23 cellular contexts compared by ENCODE assay signal in the genomic region with DNA sequence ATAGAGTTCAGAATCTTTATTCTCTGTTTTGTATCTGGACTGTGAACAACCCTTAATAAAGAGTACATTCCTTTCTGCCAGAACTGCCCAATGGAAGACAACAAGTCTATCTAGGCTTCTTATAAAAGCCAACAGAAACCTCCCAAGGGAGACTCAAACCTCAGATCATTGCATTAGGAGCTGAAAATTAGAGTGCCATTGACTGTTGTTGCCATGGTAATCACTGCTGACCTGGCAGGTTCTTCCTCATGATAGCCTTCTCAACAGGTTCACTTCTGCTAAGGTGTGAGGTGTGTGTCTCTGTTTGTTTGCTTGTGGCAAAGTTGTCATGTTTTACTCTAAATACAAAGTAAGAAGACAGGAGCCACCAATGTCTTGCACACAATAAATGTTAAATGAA.
DNase-seq lines count a peak whose midpoint lies in the region; ATAC-seq and TF ChIP-seq lines count a peak whose summit lies in the region.
"Had no signal": no experiment of that assay in that cellular context is flagged by ENCODE, and none has a peak within 500 bp of the region (broad histone marks: within the 10 kb centered on the region; RNA-seq: fewer than 3 reads in every experiment).

No MANE protein-coding gene starts in this region.

- H3K36me3 ChIP-seq in GM23338 (ENCODE audit: insufficient read depth) = no peaks in the 10 kb centered on the region
- no peaks in the 10 kb centered on the region for H3K36me3 ChIP-seq in mesendoderm (ENCODE audit: control insufficient read depth, insufficient read depth, low read length)
- H3K36me3 ChIP-seq: neutrophil, stomach, tibial nerve had no signal

- H2AK5ac ChIP-seq in mesendoderm (ENCODE audit: low read length) = no peak overlapping the region

- no peak overlapping the region for H2BK15ac ChIP-seq in mesendoderm (replicated peaks; ENCODE audit: low read depth)

- H3K27ac ChIP-seq in GM23338 (ENCODE audit: low read depth) (no peak overlapping the region), mesendoderm (ENCODE audit: low read depth, low read length) (no peak overlapping the region)
- H3K27ac ChIP-seq: GM23248, neutrophil, PC-9, psoas muscle, stomach, tibial nerve had no signal

- no peak overlapping the region for H3K4me3 ChIP-seq in GM23338
- no peak overlapping the region for H3K4me3 ChIP-seq in mesendoderm (ENCODE audit: low read length)
- H3K4me3 ChIP-seq: GM23248, PC-9, psoas muscle, stomach, tibial nerve had no signal

- H3K23ac ChIP-seq in mesendoderm (ENCODE audit: low read length) = no peak overlapping the region

- DNase-seq in GM23338 (ENCODE audit: low spot score) (peak; percentile 26), NCI-H1436 (lab: John Stamatoyannopoulos, UW) (peak; percentile 89), NCI-H69 (lab: John Stamatoyannopoulos, UW) (peak; percentile 75), mesendoderm (peak; percentile 51), NCI-H2227 treated with DMSO at 0.1 percent for 48 hours (lab: John Stamatoyannopoulos, UW) (no peak), hepatic stellate cell (ENCODE audit: low spot score) (no peak)
- DNase-seq in stimulated activated CD4-positive, alpha-beta T cell treated with anti-CD3 and anti-CD28 coated beads, Interleukin-4, amount 100 ng/mL, for 24 hours = no peak
- DNase-seq: activated CD4-positive, alpha-beta memory T cell treated with anti-CD3 and anti-CD28 coated beads, Interleukin-2, amount 10 ng/mL, durations not matched to agents 7 days and 5 days; activated effector memory CD4-positive, alpha-beta T cell treated with Interleukin-2 at 50 U/mL for 16 hours; CD4-positive, alpha-beta T cell; cerebellar nuclear complex; DMS 273 treated with DMSO at 0.1 percent for 48 hours; GF-D8; GM23248; MM.1S; NK-92 treated with Interleukin-12 subunit alpha and Interleukin-12 subunit beta, amount 100 ng/mL, for 24 hours; PC-9; psoas muscle; SHP77; stimulated activated CD8-positive, alpha-beta memory T cell treated with anti-CD3 and anti-CD28 coated beads, Interleukin-4, amount 100 ng/mL, for 48 hours; stomach had no signal

- no peak overlapping the region for H4K8ac ChIP-seq in mesendoderm (ENCODE audit: low read depth, low read length)

- H2BK120ac ChIP-seq in mesendoderm (ENCODE audit: low read depth, low read length) = no peak overlapping the region

- 0 out of 2 replicates have a peak, but pooled peaks cover 4% of the 10 kb centered on the region for H4K20me1 ChIP-seq in GM23338 (replicated peaks; ENCODE audit: insufficient read depth)

- H3K79me2 ChIP-seq in GM23338 (replicated peaks; ENCODE audit: insufficient read depth) = no peaks in the 10 kb centered on the region
- H3K79me2 ChIP-seq in mesendoderm (ENCODE audit: control insufficient read depth, insufficient read depth, low read length) = no peaks in the 10 kb centered on the region

- no peaks in the 10 kb centered on the region for H3K9me2 ChIP-seq in GM23338 (ENCODE audit: insufficient read depth)

- H3K18ac ChIP-seq in mesendoderm (ENCODE audit: low read length) = no peak overlapping the region

- H3K4ac ChIP-seq in mesendoderm (ENCODE audit: low read depth, low read length) = no peak overlapping the region

- no peak overlapping the region for H3K56ac ChIP-seq in mesendoderm (ENCODE audit: low read length)

- TF ChIP-seq CTCF in GM23338 (conservative IDR thresholded peaks at IDR 0.05; ENCODE audit: low read depth in 2 of 2) = no peak

- no peaks in the 10 kb centered on the region for H3K79me1 ChIP-seq in mesendoderm (ENCODE audit: low read length)

- H4K5ac ChIP-seq in mesendoderm (ENCODE audit: low read length) = no peak overlapping the region

- H3K9ac ChIP-seq in mesendoderm (ENCODE audit: low read length) = no peak overlapping the region
- H3K9ac ChIP-seq: GM23248 had no signal

- no peak overlapping the region for H2BK5ac ChIP-seq in mesendoderm (ENCODE audit: low read length)

- no peak overlapping the region for H2AFZ ChIP-seq in GM23338
- H2AFZ ChIP-seq: GM23248, PC-9 had no signal

- H3K4me3 Mint-ChIP-seq in GM23338 = no peak overlapping the region
- H3K4me3 Mint-ChIP-seq: activated CD4-positive, alpha-beta memory T cell treated with anti-CD3 and anti-CD28 coated beads, Interleukin-2, amount 10 ng/mL, durations not matched to agents 7 days and 5 days; CD4-positive, alpha-beta T cell had no signal

- peak; percentile 34; the same call in 2 of the 3 replicates for ATAC-seq in GM23338
- ATAC-seq: psoas muscle had no signal

- H3K27me3 Mint-ChIP-seq in GM23338 (ENCODE audit: insufficient read depth, low read depth, poor library complexity) = no peaks in the 10 kb centered on the region

- no peaks in the 10 kb centered on the region for H3K36me3 Mint-ChIP-seq in GM23338 (ENCODE audit: low read depth)

- H3F3A ChIP-seq in GM23338 (replicated peaks; ENCODE audit: low read depth) = no peaks in the 10 kb centered on the region

- no peaks in the 10 kb centered on the region for H3K9me3 Mint-ChIP-seq in GM23338
- H3K9me3 Mint-ChIP-seq: activated CD4-positive, alpha-beta memory T cell treated with anti-CD3 and anti-CD28 coated beads, Interleukin-2, amount 10 ng/mL, durations not matched to agents 7 days and 5 days; CD4-positive, alpha-beta T cell had no signal

- H3K4me1 Mint-ChIP-seq in GM23338 = peaks cover 12% of the 10 kb centered on the region
- H3K4me1 Mint-ChIP-seq: activated CD4-positive, alpha-beta memory T cell treated with anti-CD3 and anti-CD28 coated beads, Interleukin-2, amount 10 ng/mL, durations not matched to agents 7 days and 5 days had no signal

- H3K27me3 ChIP-seq in GM23338 (ENCODE audit: insufficient read depth) (no peaks in the 10 kb centered on the region), mesendoderm (ENCODE audit: insufficient read depth, low read length, poor library complexity) (no peaks in the 10 kb centered on the region)
- H3K27me3 ChIP-seq: neutrophil, stomach, tibial nerve had no signal

- no peak overlapping the region for H3K27ac Mint-ChIP-seq in GM23338
- H3K27ac Mint-ChIP-seq: activated CD4-positive, alpha-beta memory T cell treated with anti-CD3 and anti-CD28 coated beads, Interleukin-2, amount 10 ng/mL, durations not matched to agents 7 days and 5 days; CD4-positive, alpha-beta T cell had no signal

- no peak overlapping the region for H3K4me2 ChIP-seq in GM23338
- no peak overlapping the region for H3K4me2 ChIP-seq in mesendoderm (ENCODE audit: low read length)
- H3K4me2 ChIP-seq: PC-9 had no signal

- H3K4me1 ChIP-seq in GM23338 (ENCODE audit: insufficient read depth) (peaks cover 7% of the 10 kb centered on the region; the same call in 1 of the 2 replicates), mesendoderm (ENCODE audit: control insufficient read depth, low read depth, low read length) (no peaks in the 10 kb centered on the region)
- H3K4me1 ChIP-seq: stomach, tibial nerve had no signal

TF ChIP-seq in GM23338, 12 proteins besides CTCF, POLR2A, EP300 and RAD21 (continues in another document):
- no peak for TF ChIP-seq JUNB (IDR thresholded peaks at IDR 0.05; ENCODE audit: unreplicated experiment)
- TF ChIP-seq POLR2AphosphoS5 (IDR thresholded peaks at IDR 0.05; ENCODE audit: low read depth) = no peak
- no peak for TF ChIP-seq EZH2 (IDR thresholded peaks at IDR 0.05; ENCODE audit: low read depth, unreplicated experiment)
- TF ChIP-seq NANOG (IDR thresholded peaks at IDR 0.05; ENCODE audit: borderline replicate concordance) = no peak

Comparison
In these comparisons a context has a peak if more than half of its experiments do, and no peak if none do; other contexts are left out.
1. DNase-seq: peak in GM23338 (single experiment), NCI-H1436 (single experiment), NCI-H69 (single experiment) and mesendoderm (single experiment); none in stimulated activated CD4-positive, alpha-beta T cell treated with anti-CD3 and anti-CD28 coated beads, Interleukin-4, amount 100 ng/mL, for 24 hours (single experiment), NCI-H2227 treated with DMSO at 0.1 percent for 48 hours (single experiment) and hepatic stellate cell (single experiment).